Comparison of ENCODE assay signal across 2 cellular contexts in the genomic region with DNA sequence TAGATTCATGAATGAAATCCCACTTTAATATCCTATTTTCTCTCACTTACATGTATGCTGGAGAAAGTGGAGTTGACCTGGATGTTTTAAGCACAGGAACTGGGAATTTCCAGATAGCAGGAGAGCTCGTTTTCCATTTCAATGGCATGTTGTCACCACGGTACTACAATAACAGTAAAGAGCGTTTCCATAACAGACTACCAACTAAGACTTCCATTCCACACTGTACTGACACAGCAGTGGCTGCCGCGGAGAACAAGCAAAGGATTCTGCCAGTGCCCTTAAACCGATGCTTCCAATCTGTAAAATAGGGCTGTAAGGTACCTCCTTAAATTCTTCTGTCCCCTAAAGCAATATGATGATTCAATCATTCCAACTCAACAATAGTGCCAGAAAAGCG.
TF ChIP-seq lines count a peak whose summit lies in the region.

No MANE protein-coding gene starts in this region.

TF ChIP-seq in liver, 16 proteins besides CTCF, POLR2A, EP300 and RAD21:
- TF ChIP-seq FOXA1 (IDR thresholded peaks at IDR 0.05) (no peak), SP1 (IDR thresholded peaks at IDR 0.05) (no peak), NR2F2 (IDR thresholded peaks at IDR 0.05) (no peak), MAX (IDR thresholded peaks at IDR 0.05) (no peak), HNF4A (conservative IDR thresholded peaks at IDR 0.05) (no peak), YY1 (IDR thresholded peaks at IDR 0.05) (no peak), EGR1 (IDR thresholded peaks at IDR 0.05; ENCODE audit: low read depth in 2 of 2) (no peak), FOXA2 (IDR thresholded peaks at IDR 0.05) (no peak), RXRA (IDR thresholded peaks at IDR 0.05) (no peak), GABPA (IDR thresholded peaks at IDR 0.05 in 1 of 2, conservative IDR thresholded peaks at IDR 0.05 in 1 of 2) (no peak), JUND (IDR thresholded peaks at IDR 0.05) (no peak), HNF4G (IDR thresholded peaks at IDR 0.05) (no peak), TAF1 (conservative IDR thresholded peaks at IDR 0.05) (no peak)
- TF ChIP-seq, protein P1, sequence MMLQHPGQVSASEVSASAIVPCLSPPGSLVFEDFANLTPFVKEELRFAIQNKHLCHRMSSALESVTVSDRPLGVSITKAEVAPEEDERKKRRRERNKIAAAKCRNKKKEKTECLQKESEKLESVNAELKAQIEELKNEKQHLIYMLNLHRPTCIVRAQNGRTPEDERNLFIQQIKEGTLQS (IDR thresholded peaks at IDR 0.05) = no peak
- TF ChIP-seq, protein P2, sequence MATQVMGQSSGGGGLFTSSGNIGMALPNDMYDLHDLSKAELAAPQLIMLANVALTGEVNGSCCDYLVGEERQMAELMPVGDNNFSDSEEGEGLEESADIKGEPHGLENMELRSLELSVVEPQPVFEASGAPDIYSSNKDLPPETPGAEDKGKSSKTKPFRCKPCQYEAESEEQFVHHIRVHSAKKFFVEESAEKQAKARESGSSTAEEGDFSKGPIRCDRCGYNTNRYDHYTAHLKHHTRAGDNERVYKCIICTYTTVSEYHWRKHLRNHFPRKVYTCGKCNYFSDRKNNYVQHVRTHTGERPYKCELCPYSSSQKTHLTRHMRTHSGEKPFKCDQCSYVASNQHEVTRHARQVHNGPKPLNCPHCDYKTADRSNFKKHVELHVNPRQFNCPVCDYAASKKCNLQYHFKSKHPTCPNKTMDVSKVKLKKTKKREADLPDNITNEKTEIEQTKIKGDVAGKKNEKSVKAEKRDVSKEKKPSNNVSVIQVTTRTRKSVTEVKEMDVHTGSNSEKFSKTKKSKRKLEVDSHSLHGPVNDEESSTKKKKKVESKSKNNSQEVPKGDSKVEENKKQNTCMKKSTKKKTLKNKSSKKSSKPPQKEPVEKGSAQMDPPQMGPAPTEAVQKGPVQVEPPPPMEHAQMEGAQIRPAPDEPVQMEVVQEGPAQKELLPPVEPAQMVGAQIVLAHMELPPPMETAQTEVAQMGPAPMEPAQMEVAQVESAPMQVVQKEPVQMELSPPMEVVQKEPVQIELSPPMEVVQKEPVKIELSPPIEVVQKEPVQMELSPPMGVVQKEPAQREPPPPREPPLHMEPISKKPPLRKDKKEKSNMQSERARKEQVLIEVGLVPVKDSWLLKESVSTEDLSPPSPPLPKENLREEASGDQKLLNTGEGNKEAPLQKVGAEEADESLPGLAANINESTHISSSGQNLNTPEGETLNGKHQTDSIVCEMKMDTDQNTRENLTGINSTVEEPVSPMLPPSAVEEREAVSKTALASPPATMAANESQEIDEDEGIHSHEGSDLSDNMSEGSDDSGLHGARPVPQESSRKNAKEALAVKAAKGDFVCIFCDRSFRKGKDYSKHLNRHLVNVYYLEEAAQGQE (IDR thresholded peaks at IDR 0.05) = no peak
- TF ChIP-seq, protein P3, sequence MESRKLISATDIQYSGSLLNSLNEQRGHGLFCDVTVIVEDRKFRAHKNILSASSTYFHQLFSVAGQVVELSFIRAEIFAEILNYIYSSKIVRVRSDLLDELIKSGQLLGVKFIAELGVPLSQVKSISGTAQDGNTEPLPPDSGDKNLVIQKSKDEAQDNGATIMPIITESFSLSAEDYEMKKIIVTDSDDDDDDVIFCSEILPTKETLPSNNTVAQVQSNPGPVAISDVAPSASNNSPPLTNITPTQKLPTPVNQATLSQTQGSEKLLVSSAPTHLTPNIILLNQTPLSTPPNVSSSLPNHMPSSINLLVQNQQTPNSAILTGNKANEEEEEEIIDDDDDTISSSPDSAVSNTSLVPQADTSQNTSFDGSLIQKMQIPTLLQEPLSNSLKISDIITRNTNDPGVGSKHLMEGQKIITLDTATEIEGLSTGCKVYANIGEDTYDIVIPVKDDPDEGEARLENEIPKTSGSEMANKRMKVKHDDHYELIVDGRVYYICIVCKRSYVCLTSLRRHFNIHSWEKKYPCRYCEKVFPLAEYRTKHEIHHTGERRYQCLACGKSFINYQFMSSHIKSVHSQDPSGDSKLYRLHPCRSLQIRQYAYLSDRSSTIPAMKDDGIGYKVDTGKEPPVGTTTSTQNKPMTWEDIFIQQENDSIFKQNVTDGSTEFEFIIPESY (IDR thresholded peaks at IDR 0.05) = no peak

TF ChIP-seq in HepG2, 621 proteins besides CTCF, POLR2A, EP300 and RAD21:
- TF ChIP-seq KDM4B (CRISPR knock-in tag; IDR thresholded peaks at IDR 0.05) = no peak
- TF ChIP-seq, protein P4, sequence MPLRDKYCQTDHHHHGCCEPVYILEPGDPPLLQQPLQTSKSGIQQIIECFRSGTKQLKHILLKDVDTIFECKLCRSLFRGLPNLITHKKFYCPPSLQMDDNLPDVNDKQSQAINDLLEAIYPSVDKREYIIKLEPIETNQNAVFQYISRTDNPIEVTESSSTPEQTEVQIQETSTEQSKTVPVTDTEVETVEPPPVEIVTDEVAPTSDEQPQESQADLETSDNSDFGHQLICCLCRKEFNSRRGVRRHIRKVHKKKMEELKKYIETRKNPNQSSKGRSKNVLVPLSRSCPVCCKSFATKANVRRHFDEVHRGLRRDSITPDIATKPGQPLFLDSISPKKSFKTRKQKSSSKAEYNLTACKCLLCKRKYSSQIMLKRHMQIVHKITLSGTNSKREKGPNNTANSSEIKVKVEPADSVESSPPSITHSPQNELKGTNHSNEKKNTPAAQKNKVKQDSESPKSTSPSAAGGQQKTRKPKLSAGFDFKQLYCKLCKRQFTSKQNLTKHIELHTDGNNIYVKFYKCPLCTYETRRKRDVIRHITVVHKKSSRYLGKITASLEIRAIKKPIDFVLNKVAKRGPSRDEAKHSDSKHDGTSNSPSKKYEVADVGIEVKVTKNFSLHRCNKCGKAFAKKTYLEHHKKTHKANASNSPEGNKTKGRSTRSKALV (CRISPR knock-in tag; IDR thresholded peaks at IDR 0.05) = no peak
